In the genomic region with DNA sequence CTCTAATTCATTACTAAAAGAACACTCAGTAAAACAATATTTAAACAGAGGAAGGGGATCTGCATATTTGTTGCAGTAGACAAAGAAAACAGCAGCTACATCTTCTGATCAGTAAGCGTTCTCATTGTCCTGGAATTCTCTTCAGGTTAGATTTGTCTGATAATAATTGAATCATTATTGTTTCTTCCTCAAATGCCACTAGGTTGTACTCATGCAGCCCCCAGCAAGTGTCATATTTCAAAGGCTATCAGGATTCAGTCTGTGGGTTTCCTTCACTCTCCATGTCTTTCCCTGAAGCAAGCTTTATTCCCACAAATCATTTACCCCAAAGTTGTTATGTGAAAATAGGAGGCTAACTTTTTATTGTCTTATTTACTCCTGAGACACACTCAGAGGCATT, we compare ENCODE assay signal across 17 cellular contexts. TPM values are rescaled to one million over a fixed set of nuclear protein-coding genes. Genes with fewer than 3 reads are reported as not detected.
DNase-seq lines count a peak whose midpoint lies in the region; TF ChIP-seq lines count a peak whose summit lies in the region.
"Had no signal": no experiment of that assay in that cellular context is flagged by ENCODE, and none has a peak within 500 bp of the region (broad histone marks: within the 10 kb centered on the region; RNA-seq: fewer than 3 reads in every experiment).

No MANE protein-coding gene starts in this region.

- H3K4me1 ChIP-seq in smooth muscle cell (ENCODE audit: low read depth) (peaks cover 3% of the 10 kb centered on the region), A673 (ENCODE audit: insufficient read depth, low read length, poor library complexity, severe bottlenecking) (no peaks in the 10 kb centered on the region)
- H3K4me1 ChIP-seq: parathyroid adenoma had no signal

- H3K27ac ChIP-seq in smooth muscle cell (ENCODE audit: low read depth) = peak overlapping the region; percentile 76
- no peak overlapping the region for H3K27ac ChIP-seq in A673 (ENCODE audit: low read depth, low read length, poor library complexity, severe bottlenecking)
- H3K27ac ChIP-seq: C4-2B, parathyroid adenoma had no signal

- no peak for TF ChIP-seq CTCF in HFFc6 (IDR thresholded peaks at IDR 0.05)
- no peak for TF ChIP-seq CTCF in smooth muscle cell (IDR thresholded peaks at IDR 0.05; ENCODE audit: borderline replicate concordance, insufficient read depth, poor library complexity, severe bottlenecking)
- no peak for TF ChIP-seq CTCF in A673 (conservative IDR thresholded peaks at IDR 0.05; ENCODE audit: low read depth, low read length)

- no peaks in the 10 kb centered on the region for H4K20me1 ChIP-seq in smooth muscle cell (ENCODE audit: low read depth)

- WGBS in smooth muscle cell (ENCODE audit: low lambda C conversion rate) = 46% methylated on average over 1 of the region's 1 CpG

- peak overlapping the region; percentile 1 for H3K4me2 ChIP-seq in smooth muscle cell

- H3K27me3 Mint-ChIP-seq in HFFc6 (ENCODE audit: insufficient read depth) = no peaks in the 10 kb centered on the region
- H3K27me3 Mint-ChIP-seq: stimulated activated naive CD8-positive, alpha-beta T cell treated with anti-CD3 and anti-CD28 coated beads, Interleukin-15, amount 100 ng/mL, for 72 hours had no signal

- H3K9ac ChIP-seq in smooth muscle cell (ENCODE audit: low read depth) = peak overlapping the region; percentile 27
- H3K9ac ChIP-seq: parathyroid adenoma had no signal

- no peaks in the 10 kb centered on the region for H3K9me3 Mint-ChIP-seq in HFFc6

- H3K79me2 ChIP-seq in smooth muscle cell (ENCODE audit: low read depth) = no peaks in the 10 kb centered on the region
- H3K79me2 ChIP-seq: parathyroid adenoma had no signal

- no peaks in the 10 kb centered on the region for H3F3A ChIP-seq in smooth muscle cell (ENCODE audit: low read depth)

- DNase-seq in HFFc6 (peak; percentile 28), SW480 (ENCODE audit: low spot score) (peak; percentile 50), iPS-NIHi7 (ENCODE audit: extremely low spot score) (peak; percentile 9), smooth muscle cell (lab: John Stamatoyannopoulos, UW; ENCODE audit: unreplicated experiment) (no peak), A673 (ENCODE audit: low spot score) (no peak), SKM-1 treated with dmso at 0.1 percent for 144 hours (lab: John Stamatoyannopoulos, UW; ENCODE audit: unreplicated experiment) (no peak)
- no peak for DNase-seq in activated CD8-positive, alpha-beta memory T cell treated with anti-CD3 and anti-CD28 coated beads for 24 hours
- DNase-seq: activated CD4-positive, CD25-positive, alpha-beta regulatory T cell treated with anti-CD3 and anti-CD28 coated beads, Interleukin-2, amount 50 U/mL, for 72 hours; activated naive CD4-positive, alpha-beta T cell treated with anti-CD3 and anti-CD28 coated beads, Interleukin-2, amount 50 U/mL, for 16 hours; caudate nucleus; DND-41; NCI-H2081 treated with DMSO at 0.1 percent for 48 hours; NCI-H774; stimulated activated naive CD8-positive, alpha-beta T cell treated with anti-CD3 and anti-CD28 coated beads, Interleukin-15, amount 100 ng/mL, for 72 hours had no signal

- H3K4me3 ChIP-seq in smooth muscle cell (no peak overlapping the region), A673 (ENCODE audit: low read depth, low read length, poor library complexity, severe bottlenecking) (no peak overlapping the region)

- H3K9me3 ChIP-seq in smooth muscle cell (replicated peaks; ENCODE audit: low read depth) (no peaks in the 10 kb centered on the region), A673 (ENCODE audit: low read depth, low read length, poor library complexity, severe bottlenecking) (no peaks in the 10 kb centered on the region)

- peak overlapping the region; percentile 24 for H2AFZ ChIP-seq in smooth muscle cell (ENCODE audit: low read depth)
- H2AFZ ChIP-seq: parathyroid adenoma had no signal

- peak overlapping the region; percentile 7; the same call in 1 of the 2 replicates for H3K4me3 Mint-ChIP-seq in HFFc6
- H3K4me3 Mint-ChIP-seq: stimulated activated naive CD8-positive, alpha-beta T cell treated with anti-CD3 and anti-CD28 coated beads, Interleukin-15, amount 100 ng/mL, for 72 hours had no signal

- no TSS peak for BruUV-seq in A673 (replicated peaks; lab: Mats Ljungman, UMichigan)

- H3K4me1 Mint-ChIP-seq in HFFc6 (ENCODE audit: low read depth) = peaks cover 30% of the 10 kb centered on the region
- H3K4me1 Mint-ChIP-seq: stimulated activated naive CD8-positive, alpha-beta T cell treated with anti-CD3 and anti-CD28 coated beads, Interleukin-15, amount 100 ng/mL, for 72 hours had no signal

- POLR2A ChIA-PET in A673 (lab: Charles Lee; ENCODE audit: low non-redundant PET) = no interaction called here

- CTCF ChIA-PET in A673 (lab: Charles Lee) = no interaction called here

- no peaks in the 10 kb centered on the region for H3K36me3 Mint-ChIP-seq in HFFc6 (ENCODE audit: low read depth)

- H3K36me3 ChIP-seq in smooth muscle cell (ENCODE audit: low read depth) (no peaks in the 10 kb centered on the region), A673 (ENCODE audit: insufficient read depth, low read length, poor library complexity, severe bottlenecking) (no peaks in the 10 kb centered on the region)

- peak overlapping the region; percentile 42; the same call in 1 of the 2 replicates for H3K27ac Mint-ChIP-seq in HFFc6
- H3K27ac Mint-ChIP-seq: stimulated activated naive CD8-positive, alpha-beta T cell treated with anti-CD3 and anti-CD28 coated beads, Interleukin-15, amount 100 ng/mL, for 72 hours had no signal

- intact Hi-C loops in A673 (cut with micrococcal nuclease; ENCODE audit: unreplicated experiment) = no loop called here

- no peaks in the 10 kb centered on the region for H3K27me3 ChIP-seq in smooth muscle cell (ENCODE audit: low read depth)
- no peaks in the 10 kb centered on the region for H3K27me3 ChIP-seq in A673 (replicated peaks; ENCODE audit: insufficient read depth, low read depth, low read length, poor library complexity)

RNA-seq across cellular contexts. Expression of gene PIK3C2G, which starts 14.7 kb away (rescaled TPM):
- total RNA-seq in HFFc6 (2021; fragmentation: NEBNext Ultra II Directional; extraction: Animal tissue kit (Norgen Biotek cat#: 25700)) = not detected
- 0.63 and 5.6 TPM in 2 replicates for total RNA-seq in smooth muscle cell
- not detected in 2 replicates for polyA plus RNA-seq in smooth muscle cell
- total RNA-seq in A673 (2021) = not detected in 2 replicates
- total RNA-seq: T-helper 1 cell treated with Interleukin-12 subunit alpha and Interleukin-12 subunit beta and Interleukin-4 antibody, amounts not matched to agents 30 ng/mL and 1 ng/mL, for 36 hours had no signal

Comparison
In these comparisons a context has a peak if more than half of its experiments do, and no peak if none do; other contexts are left out.
1. DNase-seq: peak in HFFc6 (single experiment), SW480 (single experiment) and iPS-NIHi7 (single experiment); none in smooth muscle cell (single experiment), A673 (single experiment), activated CD8-positive, alpha-beta memory T cell treated with anti-CD3 and anti-CD28 coated beads for 24 hours (single experiment) and SKM-1 treated with dmso at 0.1 percent for 144 hours (single experiment).